19 cellular contexts compared by ENCODE assay signal in genomic region chr2:64130333-64130732, GRCh38.
"Had no signal": no experiment of that assay in that cellular context is flagged by ENCODE, and none has a peak within 500 bp of the region (broad histone marks: within the 10 kb centered on the region; RNA-seq: fewer than 3 reads in every experiment).

No MANE protein-coding gene starts in this region.

- H3K4me3 Mint-ChIP-seq: activated B cell treated with CpG ODN at 0.5 μM for 24 hours; activated CD4-positive, alpha-beta T cell treated with anti-CD3 and anti-CD28 coated beads, Interleukin-2, amount 10 ng/mL, durations not matched to agents 24 days and 14 days; naive B cell; neural progenitor cell; stimulated activated effector memory CD8-positive, alpha-beta T cell treated with anti-CD3 and anti-CD28 coated beads, Interleukin-12 subunit alpha, Interleukin-12 subunit beta, amount 100 ng/mL, for 72 hours had no signal

- H3K9me3 ChIP-seq: ascending aorta, left lung, ovary, sigmoid colon, thyroid gland, uterus had no signal

- H3K27ac ChIP-seq: ascending aorta, left lung, neural progenitor cell, ovary, sigmoid colon, thyroid gland, uterus had no signal

- ATAC-seq: left lung; stimulated activated effector memory CD8-positive, alpha-beta T cell treated with anti-CD3 and anti-CD28 coated beads, Interleukin-12 subunit alpha, Interleukin-12 subunit beta, amount 100 ng/mL, for 72 hours had no signal

- FAIRE-seq: keratinocyte had no signal

- H3K27me3 Mint-ChIP-seq: activated B cell treated with CpG ODN at 0.5 μM for 24 hours; activated CD4-positive, alpha-beta T cell treated with anti-CD3 and anti-CD28 coated beads, Interleukin-2, amount 10 ng/mL, durations not matched to agents 24 days and 14 days; naive B cell had no signal

- DNase-seq: activated B cell treated with CpG ODN at 0.5 μM for 24 hours; activated CD4-positive, alpha-beta T cell treated with anti-CD3 and anti-CD28 coated beads, Interleukin-2, amount 10 ng/mL, durations not matched to agents 24 days and 14 days; activated effector memory CD4-positive, alpha-beta T cell treated with Interleukin-2 at 50 U/mL for 16 hours; activated naive CD4-positive, alpha-beta T cell treated with anti-CD3 and anti-CD28 coated beads, Interleukin-2, amount 50 U/mL, for 16 hours; dorsolateral prefrontal cortex; left lung; mammary epithelial cell; naive B cell; ovary; sigmoid colon; stimulated activated CD4-positive, alpha-beta T cell treated with anti-CD3 and anti-CD28 coated beads, Interleukin-12 subunit alpha, Interleukin-12 subunit beta, amount 100 ng/mL, for 4 hours; stimulated activated CD4-positive, alpha-beta T cell treated with anti-CD3 and anti-CD28 coated beads, Interleukin-2, amount 100 ng/mL, for 24 hours; T-helper 2 cell; thyroid gland; uterus had no signal

- H3K27me3 ChIP-seq: ascending aorta, dorsolateral prefrontal cortex, left lung, neural progenitor cell, ovary, sigmoid colon, thyroid gland, uterus had no signal

- H3K36me3 ChIP-seq: ascending aorta, left lung, neural progenitor cell, ovary, sigmoid colon, thyroid gland, uterus had no signal

- H3K4me3 ChIP-seq: ascending aorta, left lung, neural progenitor cell, ovary, sigmoid colon, thyroid gland, uterus had no signal

- H3K27ac Mint-ChIP-seq: activated B cell treated with CpG ODN at 0.5 μM for 24 hours; naive B cell; neural progenitor cell; stimulated activated effector memory CD8-positive, alpha-beta T cell treated with anti-CD3 and anti-CD28 coated beads, Interleukin-12 subunit alpha, Interleukin-12 subunit beta, amount 100 ng/mL, for 72 hours had no signal

- H3K9me3 Mint-ChIP-seq: activated B cell treated with CpG ODN at 0.5 μM for 24 hours; naive B cell; stimulated activated effector memory CD8-positive, alpha-beta T cell treated with anti-CD3 and anti-CD28 coated beads, Interleukin-12 subunit alpha, Interleukin-12 subunit beta, amount 100 ng/mL, for 72 hours had no signal
